Comparison of ENCODE assay signal across 1 cellular context in the genomic region with DNA sequence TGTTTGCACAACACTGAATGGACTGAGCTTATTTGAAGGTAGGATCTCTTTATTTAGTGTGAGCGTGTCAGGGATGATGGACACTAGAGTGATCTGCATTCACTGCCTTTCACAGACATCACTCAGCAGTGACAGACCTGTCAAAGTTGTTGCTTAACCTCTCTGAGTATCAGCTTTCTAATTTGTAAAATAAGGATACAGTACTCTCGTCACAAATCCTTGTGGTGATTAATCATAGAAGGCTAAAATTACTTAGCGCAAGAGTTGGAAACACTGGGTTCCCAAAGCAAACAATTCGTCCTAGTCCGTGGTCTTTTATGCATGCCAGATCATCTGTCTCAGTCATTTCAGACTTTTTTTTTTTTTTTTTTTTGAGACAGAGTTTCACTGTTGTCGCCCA.
TF ChIP-seq lines count a peak whose summit lies in the region.

No MANE protein-coding gene starts in this region.

TF ChIP-seq in HCT116, 20 proteins besides CTCF, POLR2A, EP300 and RAD21:
- no peak for TF ChIP-seq TCF7L2 (IDR thresholded peaks at IDR 0.05; ENCODE audit: borderline replicate concordance, extremely low read depth, insufficient read depth, insufficient read length)
- TF ChIP-seq CBX3 (IDR thresholded peaks at IDR 0.05; ENCODE audit: low read depth): no peak
- no peak for TF ChIP-seq SIN3A (IDR thresholded peaks at IDR 0.05; ENCODE audit: low read depth)
- TF ChIP-seq ELF1 (IDR thresholded peaks at IDR 0.05; ENCODE audit: borderline replicate concordance, low read depth): no peak
- no peak for TF ChIP-seq ZNF274 (IDR thresholded peaks at IDR 0.05; ENCODE audit: low read depth, low read length)
- TF ChIP-seq ZFX (IDR thresholded peaks at IDR 0.05): no peak
- no peak for TF ChIP-seq POLR2AphosphoS5 (IDR thresholded peaks at IDR 0.05; ENCODE audit: low read depth, low read length)
- TF ChIP-seq EZH2phosphoT487 (IDR thresholded peaks at IDR 0.05; ENCODE audit: borderline replicate concordance): no peak
- TF ChIP-seq, protein P1, sequence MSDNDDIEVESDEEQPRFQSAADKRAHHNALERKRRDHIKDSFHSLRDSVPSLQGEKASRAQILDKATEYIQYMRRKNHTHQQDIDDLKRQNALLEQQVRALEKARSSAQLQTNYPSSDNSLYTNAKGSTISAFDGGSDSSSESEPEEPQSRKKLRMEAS (IDR thresholded peaks at IDR 0.05): no peak
- no peak for TF ChIP-seq YY1 (IDR thresholded peaks at IDR 0.05; ENCODE audit: extremely low read depth, insufficient replicate concordance, low read depth, low read length)
- TF ChIP-seq, protein P2, sequence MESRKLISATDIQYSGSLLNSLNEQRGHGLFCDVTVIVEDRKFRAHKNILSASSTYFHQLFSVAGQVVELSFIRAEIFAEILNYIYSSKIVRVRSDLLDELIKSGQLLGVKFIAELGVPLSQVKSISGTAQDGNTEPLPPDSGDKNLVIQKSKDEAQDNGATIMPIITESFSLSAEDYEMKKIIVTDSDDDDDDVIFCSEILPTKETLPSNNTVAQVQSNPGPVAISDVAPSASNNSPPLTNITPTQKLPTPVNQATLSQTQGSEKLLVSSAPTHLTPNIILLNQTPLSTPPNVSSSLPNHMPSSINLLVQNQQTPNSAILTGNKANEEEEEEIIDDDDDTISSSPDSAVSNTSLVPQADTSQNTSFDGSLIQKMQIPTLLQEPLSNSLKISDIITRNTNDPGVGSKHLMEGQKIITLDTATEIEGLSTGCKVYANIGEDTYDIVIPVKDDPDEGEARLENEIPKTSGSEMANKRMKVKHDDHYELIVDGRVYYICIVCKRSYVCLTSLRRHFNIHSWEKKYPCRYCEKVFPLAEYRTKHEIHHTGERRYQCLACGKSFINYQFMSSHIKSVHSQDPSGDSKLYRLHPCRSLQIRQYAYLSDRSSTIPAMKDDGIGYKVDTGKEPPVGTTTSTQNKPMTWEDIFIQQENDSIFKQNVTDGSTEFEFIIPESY (IDR thresholded peaks at IDR 0.05; ENCODE audit: extremely low read depth, insufficient replicate concordance, low read length): no peak
TF ChIP-seq in HCT116: peak in this region for 0.
